Comparison of ENCODE assay signal across 20 cellular contexts in the genomic region with DNA sequence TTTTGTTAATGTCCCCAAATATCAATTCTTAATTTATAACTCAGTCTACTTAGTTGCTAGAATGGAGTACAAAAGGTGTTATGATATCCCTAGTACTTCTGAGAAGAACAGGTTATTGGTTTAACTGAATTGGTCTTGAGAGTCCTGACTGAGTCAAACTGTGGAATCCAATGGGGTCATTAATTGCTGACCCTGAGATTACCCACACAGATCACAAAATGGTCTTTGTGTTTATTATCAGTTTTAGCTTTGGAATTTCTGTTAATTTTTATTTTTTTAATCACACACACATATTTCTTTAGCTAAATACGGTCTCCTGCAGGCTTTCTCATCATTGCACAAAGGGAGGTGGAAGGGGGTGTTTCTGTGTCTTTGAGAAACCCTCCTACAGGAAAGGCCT.
DNase-seq lines count a peak whose midpoint lies in the region; TF ChIP-seq lines count a peak whose summit lies in the region.
"Had no signal": no experiment of that assay in that cellular context is flagged by ENCODE, and none has a peak within 500 bp of the region (broad histone marks: within the 10 kb centered on the region; RNA-seq: fewer than 3 reads in every experiment).

No MANE protein-coding gene starts in this region.

- peaks cover 100% of the 10 kb centered on the region for H4K20me1 ChIP-seq in BLaER1

- H3K36me3 ChIP-seq in BLaER1 (peaks cover 98% of the 10 kb centered on the region), adipocyte (ENCODE audit: control insufficient read depth, insufficient read depth, low read length, severe bottlenecking) (peaks cover 29% of the 10 kb centered on the region), skeletal muscle tissue (ENCODE audit: control insufficient read depth in 3 of 3, insufficient read depth in 3 of 3, low read length in 3 of 3) (no peaks in the 10 kb centered on the region), spleen (peaks cover 0 to 25% (median 1%) of the 10 kb centered on the region in 6 donors)

- H3K27me3 ChIP-seq in BLaER1 = no peaks in the 10 kb centered on the region
- H3K27me3 ChIP-seq in adipocyte (replicated peaks; ENCODE audit: control insufficient read depth, insufficient read depth, low read length) = no peaks in the 10 kb centered on the region
- H3K27me3 ChIP-seq in skeletal muscle tissue (ENCODE audit: control insufficient read depth in 3 of 3, insufficient read depth in 3 of 3, low read length in 3 of 3) = no peaks in the 10 kb centered on the region
- H3K27me3 ChIP-seq in spleen (replicated peaks in 1 of 7) = no peaks in the 10 kb centered on the region

- no peak for TF ChIP-seq CTCF in spleen (IDR thresholded peaks at IDR 0.05 in 8 of 11, conservative IDR thresholded peaks at IDR 0.05 in 3 of 11)

- peak overlapping the region; percentile 8; the same call in 1 of the 2 replicates for H3K4me2 ChIP-seq in BLaER1

- no peak for TF ChIP-seq POLR2A in spleen (IDR thresholded peaks at IDR 0.05)

- WGBS in spleen, 5 donors = 62 to 85% (median 78%) methylated on average over 1 of the region's 1 CpG

- no peak for DNase-seq in adipocyte (ENCODE audit: low read depth)
- peak; percentile 66 for DNase-seq in kidney glomerular epithelial cell (lab: John Stamatoyannopoulos, UW)
- DNase-seq in spleen = no peak
- DNase-seq in EL = no peak
- no peak for DNase-seq in retina
- DNase-seq in HuH-7 (ENCODE audit: low spot score) = no peak
- DNase-seq: C1 segment of cervical spinal cord; CD4-positive, CD25-positive, alpha-beta regulatory T cell; CD8-positive, alpha-beta memory T cell; COR-L47; DMS 273 treated with DMSO at 0.1 percent for 48 hours; DMS53; DND-41; GOT3; H7; HFFc6; IMR-90 had no signal

- H3K9me3 ChIP-seq in BLaER1 (no peaks in the 10 kb centered on the region), adipocyte (ENCODE audit: control insufficient read depth, low read length) (no peaks in the 10 kb centered on the region), skeletal muscle tissue (ENCODE audit: control insufficient read depth in 3 of 3, low read length in 3 of 3) (no peaks in the 10 kb centered on the region), spleen (no peaks in the 10 kb centered on the region)

- no peak overlapping the region; the same call in 1 of the 2 replicates for H3K27ac ChIP-seq in BLaER1
- H3K27ac ChIP-seq in skeletal muscle tissue (ENCODE audit: low read depth, low read length) = peak overlapping the region; percentile 9
- peak overlapping the region in 3 of 8 donors; percentile 20 to 55 (median 44) for H3K27ac ChIP-seq in spleen
- H3K27ac ChIP-seq: HL-60 had no signal

- H3K4me1 ChIP-seq in BLaER1 (peaks cover 98% of the 10 kb centered on the region), adipocyte (ENCODE audit: control insufficient read depth, insufficient read depth, low read length) (peaks cover 87% of the 10 kb centered on the region), skeletal muscle tissue (ENCODE audit: control insufficient read depth in 3 of 3, insufficient read depth in 3 of 3, low read length in 3 of 3) (peaks cover 0 to 6% (median 4%) of the 10 kb centered on the region in 3 donors), spleen (peaks cover 0 to 16% (median 3%) of the 10 kb centered on the region in 6 donors)

- H3K9ac ChIP-seq in BLaER1 = no peak overlapping the region
- H3K9ac ChIP-seq in adipocyte (ENCODE audit: low read length) = peak overlapping the region; percentile 85
- no peak overlapping the region for H3K9ac ChIP-seq in skeletal muscle tissue (ENCODE audit: low read depth in 1 of 3, low read length in 3 of 3)

- intact Hi-C loops in spleen (cut with DNase I; ENCODE audit: low total_unique reads) = no loop called here

- H3K4me3 ChIP-seq in BLaER1 = no peak overlapping the region
- H3K4me3 ChIP-seq in adipocyte (ENCODE audit: low read length) = no peak overlapping the region
- no peak overlapping the region for H3K4me3 ChIP-seq in skeletal muscle tissue (ENCODE audit: low read length in 3 of 3)
- no peak overlapping the region for H3K4me3 ChIP-seq in spleen
